ENCODE assay signal across 22 cellular contexts in the genomic region with DNA sequence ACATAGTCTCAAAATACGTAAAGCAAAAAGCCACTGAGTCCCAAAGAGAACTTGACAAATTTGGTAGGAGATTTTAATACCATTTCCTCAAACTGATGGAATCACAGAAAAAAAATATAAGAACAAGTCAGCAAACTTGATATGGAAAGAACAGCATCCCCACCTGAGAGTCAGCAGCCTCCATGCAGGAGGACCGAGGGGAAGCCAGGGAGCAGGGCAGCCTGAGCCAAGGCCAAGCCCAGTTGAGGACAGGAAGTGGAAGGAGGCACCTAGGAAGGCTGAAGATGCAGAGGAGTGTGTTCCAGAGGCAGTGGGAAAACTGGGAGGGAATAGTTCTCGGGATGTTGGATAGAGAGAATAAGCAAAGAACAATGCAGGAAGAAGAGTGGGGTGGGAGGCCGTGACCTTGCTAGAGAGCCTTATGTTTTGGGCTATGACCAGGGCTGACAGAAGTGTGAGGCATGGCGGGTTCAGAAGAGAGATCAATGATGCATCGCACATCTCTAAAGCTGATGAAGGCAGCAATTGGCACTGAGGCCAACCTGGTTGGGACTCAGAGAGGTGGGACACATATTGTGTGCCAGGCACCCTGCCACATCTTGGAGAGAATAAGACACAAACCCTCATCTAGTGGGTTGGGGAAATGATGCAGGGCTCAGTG. TPM values are rescaled to one million over a fixed set of nuclear protein-coding genes. Genes with fewer than 3 reads are reported as not detected.
"Had no signal": no experiment of that assay in that cellular context is flagged by ENCODE, and none has a peak within 500 bp of the region (broad histone marks: within the 10 kb centered on the region; RNA-seq: fewer than 3 reads in every experiment).

No MANE protein-coding gene starts in this region.

- H3K79me2 ChIP-seq: parathyroid adenoma had no signal

- H3K27me3 ChIP-seq: heart right ventricle, neutrophil, transverse colon had no signal

- H3K36me3 ChIP-seq: heart right ventricle, left ventricle myocardium inferior, neutrophil, suprapubic skin, transverse colon had no signal

- H3K27ac ChIP-seq: coronary artery, heart right ventricle, left ventricle myocardium inferior, neutrophil, parathyroid adenoma, suprapubic skin, transverse colon had no signal

- H3K9me3 ChIP-seq: heart right ventricle, left ventricle myocardium inferior, neutrophil, suprapubic skin, transverse colon had no signal

- H3K9ac ChIP-seq: parathyroid adenoma had no signal

- H2AFZ ChIP-seq: parathyroid adenoma had no signal

- H3K4me3 ChIP-seq: coronary artery, heart right ventricle, left ventricle myocardium inferior, suprapubic skin, transverse colon had no signal

- H3K4me1 ChIP-seq: heart right ventricle, left ventricle myocardium inferior, parathyroid adenoma, suprapubic skin had no signal

- ATAC-seq: activated T-cell treated with anti-CD3 and anti-CD28 coated beads, Interleukin-2, amount 50 U/mL, for 72 hours; esophagus mucosa; heart right ventricle; natural killer cell; sciatic nerve had no signal

- DNase-seq: activated CD4-positive, alpha-beta T cell treated with anti-CD3 and anti-CD28 coated beads, Interleukin-2, amount 50 U/mL, for 4 hours; activated CD4-positive, CD25-positive, alpha-beta regulatory T cell treated with anti-CD3 and anti-CD28 coated beads, Interleukin-2, amount 50 U/mL, for 72 hours; activated effector memory CD4-positive, alpha-beta T cell treated with anti-CD3 and anti-CD28 coated beads, Interleukin-2, amount 50 U/mL, for 16 hours; activated naive CD4-positive, alpha-beta T cell treated with anti-CD3 and anti-CD28 coated beads, Interleukin-2, amount 50 U/mL, for 16 hours; activated T-cell treated with anti-CD3 and anti-CD28 coated beads, Interleukin-2, amount 50 U/mL, for 72 hours; aorta; effector CD4-positive, alpha-beta T cell; heart right ventricle; immature natural killer cell; kidney glomerular epithelial cell; left ventricle myocardium inferior; mesendoderm; natural killer cell; stimulated activated CD4-positive, alpha-beta T cell treated with anti-CD3 and anti-CD28 coated beads, Interleukin-1b, Interleukin-23, amount 100 ng/mL, for 48 hours; transverse colon had no signal

RNA-seq across cellular contexts. Expression of a gene that starts 15.4 kb away (rescaled TPM):
- total RNA-seq: activated CD8-positive, alpha-beta memory T cell treated with anti-CD3 and anti-CD28 coated beads for 36 hours; activated T-cell treated with anti-CD3 and anti-CD28 coated beads, Interleukin-2, amount 50 U/mL, for 72 hours; aorta; esophagus mucosa; left ventricle myocardium inferior; natural killer cell; sciatic nerve; transverse colon had no signal

RNA-seq across cellular contexts. Expression of a gene that starts 16.1 kb away (rescaled TPM):
- total RNA-seq: activated CD8-positive, alpha-beta memory T cell treated with anti-CD3 and anti-CD28 coated beads for 36 hours; activated T-cell treated with anti-CD3 and anti-CD28 coated beads, Interleukin-2, amount 50 U/mL, for 72 hours; aorta; esophagus mucosa; heart right ventricle; left ventricle myocardium inferior; natural killer cell; sciatic nerve; transverse colon had no signal

RNA-seq across cellular contexts. Expression of a gene that starts 22.0 kb away (rescaled TPM):
- total RNA-seq: activated CD8-positive, alpha-beta memory T cell treated with anti-CD3 and anti-CD28 coated beads for 36 hours; activated T-cell treated with anti-CD3 and anti-CD28 coated beads, Interleukin-2, amount 50 U/mL, for 72 hours; aorta; left ventricle myocardium inferior; natural killer cell; sciatic nerve had no signal

RNA-seq across cellular contexts. Expression of a gene that starts 29.7 kb away (rescaled TPM):
- total RNA-seq: activated T-cell treated with anti-CD3 and anti-CD28 coated beads, Interleukin-2, amount 50 U/mL, for 72 hours; aorta had no signal
